ENCODE assay signal across 8 cellular contexts in genomic region chr7:155298288-155298833, GRCh38. TPM values are rescaled to one million over a fixed set of nuclear protein-coding genes. Genes with fewer than 3 reads are reported as not detected.
DNase-seq lines count a peak whose midpoint lies in the region; ATAC-seq, FAIRE-seq and TF ChIP-seq lines count a peak whose summit lies in the region.

No MANE protein-coding gene starts in this region.

- peak overlapping the region; percentile 95 for H3K4me2 ChIP-seq in keratinocyte (ENCODE audit: control insufficient read depth, extremely low read depth, insufficient read depth, low read depth, low read length)

- peaks cover 3% of the 10 kb centered on the region for H3K9me1 ChIP-seq in keratinocyte (ENCODE audit: control insufficient read depth, extremely low read depth, insufficient read depth, low read length)

- no peak for DNase-seq in activated T-cell treated with anti-CD3 and anti-CD28 coated beads, Interleukin-2, amount 50 U/mL, for 4 hours
- DNase-seq in activated T-cell treated with anti-CD3 and anti-CD28 coated beads, Interleukin-2, amount 50 U/mL, for 48 hours = no peak
- DNase-seq in ascending aorta (ENCODE audit: low spot score in 2 of 2) (no peak), keratinocyte (ENCODE audit: low read depth, low spot score) (no peak), testis (no peak), NCI-H1092 (lab: John Stamatoyannopoulos, UW) (no peak), GOT3 (lab: John Stamatoyannopoulos, UW) (no peak)

- H3K9me3 Mint-ChIP-seq in activated T-cell treated with anti-CD3 and anti-CD28 coated beads, Interleukin-2, amount 50 U/mL, for 4 hours = no peaks in the 10 kb centered on the region

- no peak for TF ChIP-seq CTCF in ascending aorta (IDR thresholded peaks at IDR 0.05)
- no peak for TF ChIP-seq CTCF in keratinocyte (optimal IDR thresholded peaks at IDR 0.05 in 1 of 3, IDR thresholded peaks at IDR 0.05 in 1 of 3, conservative IDR thresholded peaks at IDR 0.05 in 1 of 3; ENCODE audit: extremely low read depth in 1 of 3, insufficient read depth in 2 of 3, low read length in 3 of 3)
- TF ChIP-seq CTCF in testis (IDR thresholded peaks at IDR 0.05) = no peak

- H3K4me1 ChIP-seq in HUES48 (ENCODE audit: control insufficient read depth, insufficient read depth, low read length) (peaks cover 20% of the 10 kb centered on the region), ascending aorta (peaks cover 3 to 5% of the 10 kb centered on the region in 2 donors), keratinocyte (ENCODE audit: control insufficient read depth, extremely low read depth, insufficient read depth, low read length) (peaks cover 27% of the 10 kb centered on the region), testis (peaks cover 13% of the 10 kb centered on the region)

- dilution Hi-C loops in keratinocyte (cut with MboI; ENCODE audit: extremely low pct_ligation_motif_present, low sequenced_read_pairs) = no loop called here

- no peak for ATAC-seq in activated T-cell treated with anti-CD3 and anti-CD28 coated beads, Interleukin-2, amount 50 U/mL, for 4 hours

- no peak overlapping the region for H2AFZ ChIP-seq in keratinocyte (ENCODE audit: control insufficient read depth, low read length)

- H3K4me1 Mint-ChIP-seq in activated T-cell treated with anti-CD3 and anti-CD28 coated beads, Interleukin-2, amount 50 U/mL, for 4 hours (ENCODE audit: low read depth) = peaks cover 40% of the 10 kb centered on the region

- peaks cover 23% of the 10 kb centered on the region for H4K20me1 ChIP-seq in keratinocyte (ENCODE audit: control insufficient read depth, extremely low read depth, insufficient read depth, low read length)

- peaks cover 13% of the 10 kb centered on the region for H3K36me3 Mint-ChIP-seq in activated T-cell treated with anti-CD3 and anti-CD28 coated beads, Interleukin-2, amount 50 U/mL, for 4 hours (ENCODE audit: insufficient read depth)

- H3K9ac ChIP-seq in HUES48 (ENCODE audit: low read depth, low read length) (peak overlapping the region; percentile 43; the same call in 1 of the 2 replicates), keratinocyte (ENCODE audit: control insufficient read depth, extremely low read depth, insufficient read depth, low read length) (peak overlapping the region; percentile 84)

- H3K27ac ChIP-seq in HUES48 (ENCODE audit: low read depth, low read length) (peak overlapping the region; percentile 63), ascending aorta (peak overlapping the region; percentile 91 to 94), keratinocyte (ENCODE audit: control insufficient read depth, insufficient read depth, low read length) (peak overlapping the region; percentile 67), testis (peak overlapping the region; percentile 89 to 96)

- H3K27me3 ChIP-seq in HUES48 (ENCODE audit: control insufficient read depth, insufficient read depth, low read length) (no peaks in the 10 kb centered on the region), ascending aorta (no peaks in the 10 kb centered on the region), keratinocyte (ENCODE audit: control insufficient read depth, extremely low read depth, insufficient read depth, low read length) (no peaks in the 10 kb centered on the region), testis (no peaks in the 10 kb centered on the region)

- no peak for FAIRE-seq in keratinocyte (lab: Jason Lieb, UNC)

- no peak for TF ChIP-seq POLR2A in testis (IDR thresholded peaks at IDR 0.05)

- 0 to 2% methylated on average over 10 to 29 of the region's 34 CpGs for WGBS in testis, 2 donors

- H3K9me3 ChIP-seq in HUES48 (ENCODE audit: control insufficient read depth, insufficient read depth, low read length) (no peaks in the 10 kb centered on the region), ascending aorta (no peaks in the 10 kb centered on the region), keratinocyte (ENCODE audit: control insufficient read depth, low read depth, low read length) (no peaks in the 10 kb centered on the region), testis (no peaks in the 10 kb centered on the region)

- H3K27me3 Mint-ChIP-seq in activated T-cell treated with anti-CD3 and anti-CD28 coated beads, Interleukin-2, amount 50 U/mL, for 4 hours (ENCODE audit: low read depth) = no peaks in the 10 kb centered on the region

- H3K4me3 ChIP-seq in HUES48 (ENCODE audit: low read depth, low read length) (peak overlapping the region; percentile 67), ascending aorta (peak overlapping the region; percentile 88 to 97), keratinocyte (ENCODE audit: control insufficient read depth in 2 of 3, extremely low read depth in 1 of 3, insufficient read depth in 2 of 3, low read depth in 1 of 3, low read length in 3 of 3) (peak overlapping the region; percentile 49 to 99 (median 91)), testis (peak overlapping the region; percentile 82 to 90)

- intact Hi-C loops in ascending aorta (cut with DNase I) = loop anchor here (2.0 to 10.0 kb wide), 5 partner anchors 46 to 1839 kb away; partner anchors contain the start of genes EN2, LMBR1, RBM33 and UBE3C
- intact Hi-C loops in testis (cut with DNase I; ENCODE audit: low total_unique reads) = no loop called here

- H3K36me3 ChIP-seq in HUES48 (ENCODE audit: control insufficient read depth, insufficient read depth, low read length) (peaks cover 34% of the 10 kb centered on the region), ascending aorta (peaks cover 3% of the 10 kb centered on the region in 2 donors), keratinocyte (ENCODE audit: control insufficient read depth in 2 of 2, extremely low read depth in 1 of 2, insufficient read depth in 2 of 2, low read length in 2 of 2) (peaks cover 13 to 14% of the 10 kb centered on the region in 2 experiments), testis (ENCODE audit: low read depth, missing control alignments) (no peaks in the 10 kb centered on the region)

- peaks cover 43% of the 10 kb centered on the region for H3K79me2 ChIP-seq in keratinocyte (ENCODE audit: control insufficient read depth, insufficient read depth, low read length)

- H3K4me3 Mint-ChIP-seq in activated T-cell treated with anti-CD3 and anti-CD28 coated beads, Interleukin-2, amount 50 U/mL, for 4 hours = peak overlapping the region; percentile 92

RNA-seq across cellular contexts. Expression of gene INSIG1, which starts 0.7 kb away (rescaled TPM):
- 10 to 100 TPM; 46.9 to 58.1 (median 47.9) TPM for total RNA-seq in activated T-cell treated with anti-CD3 and anti-CD28 coated beads, Interleukin-2, amount 50 U/mL, for 4 hours
- 18.0 TPM for total RNA-seq in ascending aorta
- 62.2 to 115 TPM (median 104 TPM) in 3 replicates for polyA plus RNA-seq in keratinocyte
- 45.2 TPM for polyA plus RNA-seq in keratinocyte (2011; ENCODE audit: low read depth)
- polyA plus RNA-seq in keratinocyte (2011; cell fraction: cytosol; rRNA removed) = 56.1 and 81.7 TPM in 2 replicates
- polyA plus RNA-seq in keratinocyte (2011; cell fraction: nucleus; rRNA removed) = 98.9 and 108 TPM in 2 replicates
- 40.6 and 90.7 TPM in 2 replicates for polyA plus RNA-seq in keratinocyte (2012; ENCODE audit: low replicate concordance)
- polyA minus RNA-seq in keratinocyte = 68.5 to 127 TPM (median 102 TPM) in 3 replicates
- 89.0 TPM for polyA minus RNA-seq in keratinocyte (2011; cell fraction: cytosol; rRNA and poly(A)+ RNA removed)
- 118 and 127 TPM in 2 replicates for polyA minus RNA-seq in keratinocyte (2011; cell fraction: nucleus; rRNA and poly(A)+ RNA removed)
- total RNA-seq in testis = 100 to 1,000 TPM in 1 of 2 donors, 10 to 100 TPM in 1; 89.7 to 118 TPM
- polyA plus RNA-seq in testis (ENCODE audit: insufficient read depth, low read depth, low replicate concordance) = 52.7 TPM
